In the genomic region with DNA sequence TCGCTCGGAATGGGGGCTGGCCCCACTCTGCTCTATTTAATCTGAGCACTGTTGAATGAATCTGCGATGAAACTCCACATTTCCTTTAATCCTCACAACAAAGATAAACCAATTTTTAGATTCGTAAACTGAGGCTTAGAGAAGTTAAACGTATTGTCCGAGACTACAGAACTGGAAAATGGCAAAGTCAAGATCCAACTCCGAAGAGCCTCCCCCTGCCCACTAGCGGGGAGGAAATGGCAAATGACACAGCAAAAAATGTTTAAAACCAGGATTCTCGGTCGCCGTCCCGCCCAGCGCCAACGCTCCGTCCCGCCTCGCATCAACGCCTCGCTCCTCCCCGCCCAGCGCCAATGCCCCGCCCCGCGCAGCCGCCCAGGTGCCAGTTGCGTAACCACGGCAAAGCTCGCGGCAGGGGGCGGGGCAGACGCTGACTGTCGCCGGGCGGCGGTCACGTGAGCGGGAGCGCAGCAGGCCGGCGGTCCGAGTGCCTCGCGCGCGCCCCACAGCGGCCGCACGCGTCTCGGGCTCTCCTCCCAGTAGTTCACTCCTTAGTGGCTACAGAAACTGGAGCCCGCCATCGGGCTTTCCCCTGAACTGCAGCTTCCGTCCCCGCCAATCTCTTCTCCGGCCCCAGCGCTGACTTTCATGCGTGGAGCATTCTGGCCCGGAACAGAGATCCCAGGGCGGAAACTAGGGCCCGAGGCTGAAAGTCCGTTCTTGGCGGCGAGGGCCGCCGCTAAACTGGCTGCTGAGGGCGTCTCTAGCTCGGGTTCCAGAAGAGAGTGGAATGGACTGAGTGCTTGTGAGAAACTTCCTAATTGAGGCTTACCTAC, we compare ENCODE assay signal across 8 cellular contexts. TPM values are rescaled to one million over a fixed set of nuclear protein-coding genes. Genes with fewer than 3 reads are reported as not detected.
DNase-seq lines count a peak whose midpoint lies in the region; ATAC-seq and FAIRE-seq lines count a peak whose summit lies in the region.

No MANE protein-coding gene starts in this region.

- H3K79me2 ChIP-seq in GM23248 (ENCODE audit: insufficient read depth): no peaks in the 10 kb centered on the region

- H3K27me3 ChIP-seq in GM23248 (replicated peaks; ENCODE audit: insufficient read depth): no peaks in the 10 kb centered on the region

- DNase-seq in EL (peak; percentile 96), GM23248 (peak; percentile 100), Kasumi-1 (lab: John Stamatoyannopoulos, UW) (peak; percentile 74 to 86), RCC 7860 (ENCODE audit: low spot score) (peak; percentile 91), fibroblast of gingiva (ENCODE audit: low read depth) (peak; percentile 96)
- peak; percentile 98 for DNase-seq in activated T-helper 1 cell treated with anti-CD3 and anti-CD28 coated beads, Interleukin-12 subunit alpha, Interleukin-12 subunit beta, Interleukin-2, Interleukin-4 antibody, amounts not matched to agents 30 ng/mL and 10 ng/mL and 1 ng/mL, durations not matched to agents 14 hours and 24 hours and 36 hours (ENCODE audit: low spot score)
- peak; percentile 92 to 100 (median 97) for DNase-seq in naive thymus-derived CD8-positive, alpha-beta T cell
- peak; percentile 97 for DNase-seq in stimulated activated naive B cell treated with anti-CD40 and anti-IgM and Interleukin-4, amounts not matched to agents 10 μg/mL and 1 μg/mL and 100 μg/mL, for 72 hours

- peaks cover 20% of the 10 kb centered on the region for H3F3A ChIP-seq in GM23248 (ENCODE audit: insufficient read depth)

- H3K9ac ChIP-seq in GM23248: peak overlapping the region; percentile 89

- peak overlapping the region; percentile 84 for H3K4me3 Mint-ChIP-seq in activated T-helper 1 cell treated with anti-CD3 and anti-CD28 coated beads, Interleukin-12 subunit alpha, Interleukin-12 subunit beta, Interleukin-2, Interleukin-4 antibody, amounts not matched to agents 30 ng/mL and 10 ng/mL and 1 ng/mL, durations not matched to agents 14 hours and 24 hours and 36 hours
- H3K4me3 Mint-ChIP-seq in naive thymus-derived CD8-positive, alpha-beta T cell: peak overlapping the region; percentile 77 to 90 (median 84)
- H3K4me3 Mint-ChIP-seq in stimulated activated naive B cell treated with anti-CD40 and anti-IgM and Interleukin-4, amounts not matched to agents 10 μg/mL and 1 μg/mL and 100 μg/mL, for 72 hours: peak overlapping the region; percentile 83 to 90

- no peaks in the 10 kb centered on the region for H3K9me3 ChIP-seq in GM23248 (ENCODE audit: low read depth)

- intact Hi-C loops in activated T-helper 1 cell treated with anti-CD3 and anti-CD28 coated beads, Interleukin-12 subunit alpha, Interleukin-12 subunit beta, Interleukin-2, Interleukin-4 antibody, amounts not matched to agents 30 ng/mL and 10 ng/mL and 1 ng/mL, durations not matched to agents 14 hours and 24 hours and 36 hours (cut with micrococcal nuclease): loop anchor here (1.0 to 5.0 kb wide), 12 partner anchors 9 to 399 kb away; a partner anchor contains a TSS

- H3K4me2 ChIP-seq in GM23248 (ENCODE audit: unreplicated experiment): peak overlapping the region; percentile 91

- H3K27ac Mint-ChIP-seq in activated T-helper 1 cell treated with anti-CD3 and anti-CD28 coated beads, Interleukin-12 subunit alpha, Interleukin-12 subunit beta, Interleukin-2, Interleukin-4 antibody, amounts not matched to agents 30 ng/mL and 10 ng/mL and 1 ng/mL, durations not matched to agents 14 hours and 24 hours and 36 hours: peak overlapping the region; percentile 95
- H3K27ac Mint-ChIP-seq in naive thymus-derived CD8-positive, alpha-beta T cell: peak overlapping the region; percentile 88 to 96 (median 94)
- peak overlapping the region; percentile 97 for H3K27ac Mint-ChIP-seq in stimulated activated naive B cell treated with anti-CD40 and anti-IgM and Interleukin-4, amounts not matched to agents 10 μg/mL and 1 μg/mL and 100 μg/mL, for 72 hours

- no peaks in the 10 kb centered on the region for H3K9me3 Mint-ChIP-seq in activated T-helper 1 cell treated with anti-CD3 and anti-CD28 coated beads, Interleukin-12 subunit alpha, Interleukin-12 subunit beta, Interleukin-2, Interleukin-4 antibody, amounts not matched to agents 30 ng/mL and 10 ng/mL and 1 ng/mL, durations not matched to agents 14 hours and 24 hours and 36 hours
- no peaks in the 10 kb centered on the region for H3K9me3 Mint-ChIP-seq in naive thymus-derived CD8-positive, alpha-beta T cell
- no peaks in the 10 kb centered on the region for H3K9me3 Mint-ChIP-seq in stimulated activated naive B cell treated with anti-CD40 and anti-IgM and Interleukin-4, amounts not matched to agents 10 μg/mL and 1 μg/mL and 100 μg/mL, for 72 hours

- no peaks in the 10 kb centered on the region for H3K36me3 ChIP-seq in GM23248 (ENCODE audit: low read depth)

- in situ Hi-C loops in GM23248 (cut with MboI): no loop called here

- ATAC-seq in naive thymus-derived CD8-positive, alpha-beta T cell: peak; percentile 94 to 95
- ATAC-seq in stimulated activated naive B cell treated with anti-CD40 and anti-IgM and Interleukin-4, amounts not matched to agents 10 μg/mL and 1 μg/mL and 100 μg/mL, for 72 hours (replicated peaks): peak; percentile 96 to 97

- H3K27ac ChIP-seq in GM23248: peak overlapping the region; percentile 95

- peak overlapping the region; percentile 73 for H3K4me3 ChIP-seq in GM23248

- POLR2A ChIA-PET in naive thymus-derived CD8-positive, alpha-beta T cell (lab: Charles Lee): interaction anchor here (0.5 to 2.8 kb wide), 24 partner anchors 11 to 740 kb away, joined by 3 to 88 read pairs (median 5); a partner anchor contains a TSS

- H3K4me1 Mint-ChIP-seq in activated T-helper 1 cell treated with anti-CD3 and anti-CD28 coated beads, Interleukin-12 subunit alpha, Interleukin-12 subunit beta, Interleukin-2, Interleukin-4 antibody, amounts not matched to agents 30 ng/mL and 10 ng/mL and 1 ng/mL, durations not matched to agents 14 hours and 24 hours and 36 hours (ENCODE audit: low read depth): peaks cover 19% of the 10 kb centered on the region
- peaks cover 0 to 17% (median 15%) of the 10 kb centered on the region in 4 donors for H3K4me1 Mint-ChIP-seq in naive thymus-derived CD8-positive, alpha-beta T cell
- peaks cover 7 to 19% of the 10 kb centered on the region in 2 donors for H3K4me1 Mint-ChIP-seq in stimulated activated naive B cell treated with anti-CD40 and anti-IgM and Interleukin-4, amounts not matched to agents 10 μg/mL and 1 μg/mL and 100 μg/mL, for 72 hours

- peaks cover 10% of the 10 kb centered on the region; the same call in 1 of the 2 replicates for H3K4me1 ChIP-seq in GM23248 (ENCODE audit: insufficient read depth)

- H4K20me1 ChIP-seq in GM23248 (ENCODE audit: insufficient read depth): no peaks in the 10 kb centered on the region

- no peaks in the 10 kb centered on the region for H3K9me2 ChIP-seq in GM23248 (ENCODE audit: insufficient read depth)

- H3K36me3 Mint-ChIP-seq in activated T-helper 1 cell treated with anti-CD3 and anti-CD28 coated beads, Interleukin-12 subunit alpha, Interleukin-12 subunit beta, Interleukin-2, Interleukin-4 antibody, amounts not matched to agents 30 ng/mL and 10 ng/mL and 1 ng/mL, durations not matched to agents 14 hours and 24 hours and 36 hours (ENCODE audit: low read depth): peaks cover 5% of the 10 kb centered on the region
- no peaks in the 10 kb centered on the region for H3K36me3 Mint-ChIP-seq in naive thymus-derived CD8-positive, alpha-beta T cell
- no peaks in the 10 kb centered on the region for H3K36me3 Mint-ChIP-seq in stimulated activated naive B cell treated with anti-CD40 and anti-IgM and Interleukin-4, amounts not matched to agents 10 μg/mL and 1 μg/mL and 100 μg/mL, for 72 hours

- WGBS in GM23248 (ENCODE audit: low coverage in 1 of 2, low lambda C conversion rate in 2 of 2, missing lambda C conversion rate in 2 of 2), 2 experiments: 2 to 3% methylated on average over 49 to 59 of the region's 67 CpGs

- peak; percentile 11 for FAIRE-seq in RCC 7860 (lab: Jason Lieb, UNC)

- peak overlapping the region; percentile 97 for H2AFZ ChIP-seq in GM23248

- H3K27me3 Mint-ChIP-seq in activated T-helper 1 cell treated with anti-CD3 and anti-CD28 coated beads, Interleukin-12 subunit alpha, Interleukin-12 subunit beta, Interleukin-2, Interleukin-4 antibody, amounts not matched to agents 30 ng/mL and 10 ng/mL and 1 ng/mL, durations not matched to agents 14 hours and 24 hours and 36 hours (ENCODE audit: insufficient read depth): no peaks in the 10 kb centered on the region
- H3K27me3 Mint-ChIP-seq in naive thymus-derived CD8-positive, alpha-beta T cell: no peaks in the 10 kb centered on the region
- no peaks in the 10 kb centered on the region for H3K27me3 Mint-ChIP-seq in stimulated activated naive B cell treated with anti-CD40 and anti-IgM and Interleukin-4, amounts not matched to agents 10 μg/mL and 1 μg/mL and 100 μg/mL, for 72 hours

RNA-seq across cellular contexts. Expression of a gene that starts 13.6 kb away (rescaled TPM):
- 4.3 and 4.6 TPM in 2 replicates for total RNA-seq in GM23248 (2014; rRNA removed; shearing (Covaris generic))
- polyA plus RNA-seq in GM23248 (2016; fragmentation: Nextera tagmentation; extraction: Ambion mirVana): 4.5 and 6.2 TPM in 2 replicates
- total RNA-seq in activated T-helper 1 cell treated with anti-CD3 and anti-CD28 coated beads, Interleukin-12 subunit alpha, Interleukin-12 subunit beta, Interleukin-2, Interleukin-4 antibody, amounts not matched to agents 30 ng/mL and 10 ng/mL and 1 ng/mL, durations not matched to agents 14 hours and 24 hours and 36 hours: 5.3 and 5.6 TPM in 2 replicates
- 10 to 100 TPM; 10.1 to 10.5 TPM for total RNA-seq in naive thymus-derived CD8-positive, alpha-beta T cell
- polyA plus RNA-seq in naive thymus-derived CD8-positive, alpha-beta T cell: 1 to 10 TPM; 4.7 to 9.9 (median 8.8) TPM

RNA-seq across cellular contexts. Expression of a gene that starts 17.9 kb away (rescaled TPM):
- 4.4 and 4.6 TPM in 2 replicates for total RNA-seq in GM23248 (2014; rRNA removed; shearing (Covaris generic))
- polyA plus RNA-seq in GM23248 (2016; fragmentation: Nextera tagmentation; extraction: Ambion mirVana): 4.1 and 4.8 TPM in 2 replicates
- 3.4 and 4.7 TPM in 2 replicates for total RNA-seq in activated T-helper 1 cell treated with anti-CD3 and anti-CD28 coated beads, Interleukin-12 subunit alpha, Interleukin-12 subunit beta, Interleukin-2, Interleukin-4 antibody, amounts not matched to agents 30 ng/mL and 10 ng/mL and 1 ng/mL, durations not matched to agents 14 hours and 24 hours and 36 hours
- 10 to 100 TPM; 22.0 to 23.3 TPM for total RNA-seq in naive thymus-derived CD8-positive, alpha-beta T cell
- polyA plus RNA-seq in naive thymus-derived CD8-positive, alpha-beta T cell: 10 to 100 TPM; 10.1 to 10.6 (median 10.2) TPM

RNA-seq across cellular contexts. Expression of a gene that starts 23.4 kb away (rescaled TPM):
- 10.1 and 16.3 TPM in 2 replicates for total RNA-seq in GM23248 (2014; rRNA removed; shearing (Covaris generic))
- 32.8 and 34.2 TPM in 2 replicates for polyA plus RNA-seq in GM23248 (2016; fragmentation: Nextera tagmentation; extraction: Ambion mirVana)
- total RNA-seq in activated T-helper 1 cell treated with anti-CD3 and anti-CD28 coated beads, Interleukin-12 subunit alpha, Interleukin-12 subunit beta, Interleukin-2, Interleukin-4 antibody, amounts not matched to agents 30 ng/mL and 10 ng/mL and 1 ng/mL, durations not matched to agents 14 hours and 24 hours and 36 hours: 147 and 156 TPM in 2 replicates
- 100 to 1,000 TPM; 141 to 144 TPM for total RNA-seq in naive thymus-derived CD8-positive, alpha-beta T cell
- 10 to 100 TPM; 19.4 to 29.2 (median 19.7) TPM for polyA plus RNA-seq in naive thymus-derived CD8-positive, alpha-beta T cell

RNA-seq across cellular contexts. Expression of a gene that starts 23.7 kb away (rescaled TPM):
- total RNA-seq in GM23248 (2014; rRNA removed; shearing (Covaris generic)): 1,720 and 1,799 TPM in 2 replicates
- 1,936 and 1,978 TPM in 2 replicates for polyA plus RNA-seq in GM23248 (2016; fragmentation: Nextera tagmentation; extraction: Ambion mirVana)
- 1,427 and 1,438 TPM in 2 replicates for total RNA-seq in activated T-helper 1 cell treated with anti-CD3 and anti-CD28 coated beads, Interleukin-12 subunit alpha, Interleukin-12 subunit beta, Interleukin-2, Interleukin-4 antibody, amounts not matched to agents 30 ng/mL and 10 ng/mL and 1 ng/mL, durations not matched to agents 14 hours and 24 hours and 36 hours
- 100 to 1,000 TPM; 159 to 163 TPM for total RNA-seq in naive thymus-derived CD8-positive, alpha-beta T cell
- 100 to 1,000 TPM; 372 to 497 (median 479) TPM for polyA plus RNA-seq in naive thymus-derived CD8-positive, alpha-beta T cell

RNA-seq across cellular contexts. Expression of a gene that starts 36.8 kb away (rescaled TPM):
- total RNA-seq in GM23248 (2014; rRNA removed; shearing (Covaris generic)): 6.5 and 8.7 TPM in 2 replicates
- polyA plus RNA-seq in GM23248 (2016; fragmentation: Nextera tagmentation; extraction: Ambion mirVana): 13.3 and 14.7 TPM in 2 replicates
- 70.8 and 71.2 TPM in 2 replicates for total RNA-seq in activated T-helper 1 cell treated with anti-CD3 and anti-CD28 coated beads, Interleukin-12 subunit alpha, Interleukin-12 subunit beta, Interleukin-2, Interleukin-4 antibody, amounts not matched to agents 30 ng/mL and 10 ng/mL and 1 ng/mL, durations not matched to agents 14 hours and 24 hours and 36 hours
- 10 to 100 TPM; 25.7 to 30.3 TPM for total RNA-seq in naive thymus-derived CD8-positive, alpha-beta T cell
- 1 to 10 TPM in 2 of 3 donors, under 1 TPM in 1; 0.35 to 1.4 (median 1.1) TPM for polyA plus RNA-seq in naive thymus-derived CD8-positive, alpha-beta T cell

Comparison
In these comparisons a context has a peak if more than half of its experiments do, and no peak if none do; other contexts are left out.
1. Peak in every context shown above with its lines: DNase-seq, ATAC-seq, H3K4me3 ChIP-seq and H3K27ac ChIP-seq.